ENCODE assay signal across 10 cellular contexts in the genomic region with DNA sequence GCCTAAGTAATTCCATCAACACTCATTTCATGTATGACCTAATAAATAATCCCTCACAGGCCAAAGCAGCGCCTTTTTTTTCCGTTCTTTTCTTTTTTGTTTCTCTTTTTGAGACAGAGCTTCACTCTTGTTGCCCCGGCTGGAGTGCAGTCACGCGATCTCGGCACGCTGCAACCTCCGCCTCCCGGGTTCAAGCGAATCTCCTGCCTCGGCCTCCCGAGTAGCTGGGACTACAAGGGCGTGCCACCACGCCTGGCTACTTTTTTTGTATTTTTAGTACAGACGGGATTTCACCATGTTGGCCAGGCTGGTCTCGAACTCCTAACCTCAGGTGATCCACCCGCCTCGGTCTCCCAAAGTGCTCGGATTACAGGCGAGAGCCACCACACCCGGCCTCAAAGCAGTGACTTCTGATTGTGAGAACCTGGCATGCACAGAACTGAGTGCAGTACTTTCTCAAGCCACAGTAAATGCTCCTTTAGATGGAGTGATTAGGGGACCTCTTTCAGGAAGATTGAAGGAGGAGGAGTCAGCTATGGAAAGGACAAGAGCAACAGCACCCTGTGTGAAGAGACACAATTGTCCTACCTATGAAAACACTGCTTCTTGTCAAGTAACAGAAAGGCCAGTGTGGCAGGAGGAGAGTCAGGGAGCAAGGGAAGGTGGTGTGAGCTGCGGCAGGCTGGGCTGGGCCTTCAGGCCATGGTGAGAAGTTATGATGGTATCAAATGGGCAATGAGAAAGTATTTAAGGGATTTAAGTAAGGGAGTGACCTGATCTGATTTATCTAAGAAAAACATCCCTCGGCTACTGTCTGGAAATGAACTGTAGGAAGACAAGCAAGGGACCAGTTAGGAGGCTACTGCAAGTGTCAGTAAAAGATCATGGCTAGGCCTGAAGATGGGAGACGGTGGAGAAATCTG. TPM values are rescaled to one million over a fixed set of nuclear protein-coding genes. Genes with fewer than 3 reads are reported as not detected.
DNase-seq lines count a peak whose midpoint lies in the region; ATAC-seq and TF ChIP-seq lines count a peak whose summit lies in the region.
"Had no signal": no experiment of that assay in that cellular context is flagged by ENCODE, and none has a peak within 500 bp of the region (broad histone marks: within the 10 kb centered on the region; RNA-seq: fewer than 3 reads in every experiment).

No MANE protein-coding gene starts in this region.

- no peak for TF ChIP-seq CTCF in 22Rv1 (IDR thresholded peaks at IDR 0.05)
- TF ChIP-seq CTCF in WERI-Rb-1 (IDR thresholded peaks at IDR 0.05; ENCODE audit: low read depth, low read length): no peak

- H3K27ac ChIP-seq in 22Rv1 (peak overlapping the region; percentile 97; the same call in 1 of the 2 replicates), WERI-Rb-1 (peak overlapping the region; percentile 8; the same call in 1 of the 2 replicates), iPS-20b (ENCODE audit: low read length) (no peak overlapping the region)

- peaks cover 13% of the 10 kb centered on the region for H3K36me3 ChIP-seq in WERI-Rb-1
- peaks cover 14% of the 10 kb centered on the region; the same call in 1 of the 2 replicates for H3K36me3 ChIP-seq in iPS-20b (ENCODE audit: insufficient read depth, low read depth, low read length)

- ATAC-seq in HG02885 (IDR thresholded peaks at IDR 0.05; ENCODE audit: poor library complexity, unreplicated experiment) (no peak), GM21825 (IDR thresholded peaks at IDR 0.05; ENCODE audit: unreplicated experiment) (no peak), GM19023 (IDR thresholded peaks at IDR 0.05; ENCODE audit: unreplicated experiment) (no peak)

- DNase-seq in Caki2 (ENCODE audit: low read depth): peak; percentile 8
- DNase-seq in WERI-Rb-1: no peak
- DNase-seq in GDM1 (lab: John Stamatoyannopoulos, UW): no peak
- DNase-seq: NCI-H345; stimulated activated CD4-positive, alpha-beta T cell treated with anti-CD3 and anti-CD28 coated beads, Interleukin-4, amount 100 ng/mL, for 4 hours had no signal

- no peak overlapping the region for H3K4me3 ChIP-seq in WERI-Rb-1 (ENCODE audit: low read depth, low read length)
- H3K4me3 ChIP-seq in iPS-20b (ENCODE audit: low read length): no peak overlapping the region; the same call in 1 of the 2 replicates

- H3K9me3 ChIP-seq in WERI-Rb-1 (ENCODE audit: severe bottlenecking) (no peaks in the 10 kb centered on the region), iPS-20b (ENCODE audit: insufficient read depth, low read depth, low read length) (no peaks in the 10 kb centered on the region)

- no peaks in the 10 kb centered on the region for H3K27me3 ChIP-seq in WERI-Rb-1 (ENCODE audit: insufficient read depth, low read depth, severe bottlenecking)
- H3K27me3 ChIP-seq in iPS-20b (ENCODE audit: insufficient read depth, low read length): no peaks in the 10 kb centered on the region

- in situ Hi-C loops in Caki2 (cut with HindIII; ENCODE audit: low pct_unique_long_range_greater_than_20kb, low sequenced_read_pairs): no loop called here

- peaks cover 11% of the 10 kb centered on the region; the same call in 1 of the 2 replicates for H3K4me1 ChIP-seq in iPS-20b (ENCODE audit: insufficient read depth, low read length)

- peak overlapping the region; percentile 98; the same call in 1 of the 2 replicates for H3K9ac ChIP-seq in iPS-20b (ENCODE audit: low read depth, low read length)

RNA-seq across cellular contexts. Expression of gene SCAF8, which starts 1.7 kb away (rescaled TPM):
- 7.3 and 10.2 TPM in 2 replicates for total RNA-seq in Caki2 (2014; rRNA removed; shearing (Covaris generic); ENCODE audit: low replicate concordance)
